ENCODE assay signal across 10 cellular contexts in the genomic region with DNA sequence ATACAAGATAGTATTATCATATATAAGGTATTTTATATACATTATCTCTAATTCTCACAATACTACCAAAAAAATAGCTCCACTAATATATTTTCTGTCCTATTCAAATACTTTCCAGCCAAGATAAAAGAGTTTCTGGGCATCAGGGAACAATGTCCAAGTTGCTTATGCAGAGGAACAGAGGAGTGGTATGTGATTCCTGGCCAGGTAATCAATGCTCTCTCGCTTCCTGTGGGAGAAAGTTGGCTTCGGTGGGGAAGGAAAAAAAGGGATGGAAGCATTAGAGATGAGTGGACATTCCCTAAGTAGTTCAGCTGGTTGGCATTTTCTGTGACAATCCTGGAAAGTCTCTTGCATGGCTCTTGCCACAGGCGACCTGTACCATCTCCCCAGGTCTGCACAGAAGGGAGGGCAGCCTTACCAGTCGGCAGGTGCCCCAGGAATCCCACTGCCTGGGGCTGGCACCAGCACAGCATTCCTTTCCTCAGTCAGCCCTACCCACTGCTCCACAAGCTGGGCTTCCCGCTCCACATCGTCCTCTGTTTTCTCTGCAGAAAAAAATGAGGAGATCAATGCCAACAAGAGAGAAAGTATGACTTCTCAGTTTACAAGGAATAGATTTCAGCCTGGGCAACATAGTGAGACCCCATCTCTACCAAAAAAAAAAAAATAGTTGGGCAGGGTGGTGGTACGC.
"Had no signal": no experiment of that assay in that cellular context is flagged by ENCODE, and none has a peak within 500 bp of the region (broad histone marks: within the 10 kb centered on the region; RNA-seq: fewer than 3 reads in every experiment).

No MANE protein-coding gene starts in this region.

- H3K4me3 ChIP-seq: GM23248, HAP-1 had no signal

- ATAC-seq: HCT116 had no signal

- H3K4me3 Mint-ChIP-seq: H9, HFFc6 had no signal

- H2AFZ ChIP-seq: GM23248 had no signal

- H3K27ac ChIP-seq: GM23248 had no signal

- H3K9me3 ChIP-seq: HAP-1 had no signal

- H3K9me3 Mint-ChIP-seq: H9, HFFc6 had no signal

- H3K27ac Mint-ChIP-seq: HFFc6 had no signal

- DNase-seq: GM23248, GOT3, H7, H9, HCEC 1CT, HFFc6 had no signal

- FAIRE-seq: H1, H54 had no signal

- H3K9ac ChIP-seq: GM23248 had no signal
